Comparison of ENCODE assay signal across 8 cellular contexts in the genomic region with DNA sequence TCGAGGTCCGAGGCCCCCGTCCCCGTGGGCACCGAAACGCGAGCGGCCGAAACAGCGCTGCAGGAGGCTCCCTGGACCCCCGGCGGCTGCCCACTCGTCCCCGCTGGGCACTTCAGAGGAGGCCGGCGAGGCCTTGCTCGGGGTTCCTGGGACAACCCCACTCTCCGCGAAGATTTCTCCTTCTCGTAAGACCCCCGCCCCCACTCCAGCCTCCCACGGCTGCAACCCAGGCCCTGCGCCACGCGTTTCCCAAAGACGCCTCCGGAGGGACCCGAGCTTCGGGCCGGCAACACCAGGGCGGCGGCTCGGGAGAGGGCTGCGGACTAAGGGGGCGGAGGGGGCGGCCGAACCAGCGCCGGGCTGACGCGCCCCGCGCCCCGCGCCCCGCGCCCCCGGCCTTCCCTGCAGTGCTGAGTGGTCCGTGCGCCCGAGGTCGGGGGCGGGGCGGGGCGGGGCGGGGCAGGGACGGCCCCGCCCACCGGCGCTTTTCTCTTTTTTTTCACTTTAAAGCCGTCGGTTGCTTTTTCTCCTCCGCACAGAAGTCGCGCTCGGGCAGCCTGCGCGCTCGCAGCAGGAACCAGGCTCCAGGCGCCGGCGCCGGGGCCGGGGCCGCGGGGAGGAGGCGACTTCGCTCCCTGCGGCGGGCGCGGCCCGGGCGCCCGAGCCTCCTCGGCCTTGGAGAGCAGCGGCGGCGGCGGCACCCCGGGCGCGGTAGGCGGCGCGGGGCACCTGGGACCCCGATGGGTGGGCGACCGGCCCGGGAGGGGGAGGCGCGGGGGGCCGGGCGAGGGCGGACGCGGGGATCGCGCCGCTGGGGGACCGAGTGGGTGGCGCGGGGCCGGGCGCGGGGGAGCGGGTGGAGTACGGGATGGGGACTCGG. TPM values are rescaled to one million over a fixed set of nuclear protein-coding genes. Genes with fewer than 3 reads are reported as not detected.
DNase-seq lines count a peak whose midpoint lies in the region; ATAC-seq and TF ChIP-seq lines count a peak whose summit lies in the region.

A gene (plus strand): TSS at position 534 of the 880 bp plus-strand sequence. CDS start 62,998 bp downstream, outside the sequence.

- no peaks in the 10 kb centered on the region for H3K4me1 ChIP-seq in HUES64 (ENCODE audit: insufficient read depth, low read length)
- no peaks in the 10 kb centered on the region for H3K4me1 ChIP-seq in cardiac muscle cell (ENCODE audit: low read depth)
- H3K4me1 ChIP-seq in ovary (ENCODE audit: insufficient read depth): peaks cover 13% of the 10 kb centered on the region

- H3K27ac ChIP-seq in HUES64 (ENCODE audit: low read depth, low read length) (no peak within 1 kb of the TSS), cardiac muscle cell (no peak within 1 kb of the TSS), ovary (peak within 1 kb of the TSS; percentile 51 to 90)

- H3K27me3 Mint-ChIP-seq in activated naive CD8-positive, alpha-beta T cell treated with anti-CD3 and anti-CD28 coated beads, Interleukin-2, amount 10 ng/mL, durations not matched to agents 7 days and 5 days: peaks cover 19% of the 10 kb centered on the region

- H3K27ac Mint-ChIP-seq in activated naive CD8-positive, alpha-beta T cell treated with anti-CD3 and anti-CD28 coated beads, Interleukin-2, amount 10 ng/mL, durations not matched to agents 7 days and 5 days: no peak within 1 kb of the TSS

- intact Hi-C loops in ovary (cut with DNase I): loop anchor here in 2 of 4 donors (5.0 to 10.0 kb wide), 4 partner anchors 80 to 190 kb away; no protein-coding TSS in a partner anchor

- H3K27me3 ChIP-seq in HUES64 (ENCODE audit: insufficient read depth, low read length) (peaks cover 22% of the 10 kb centered on the region), cardiac muscle cell (no peaks in the 10 kb centered on the region), ovary (no peaks in the 10 kb centered on the region)

- POLR2A ChIA-PET in activated naive CD8-positive, alpha-beta T cell treated with anti-CD3 and anti-CD28 coated beads, Interleukin-2, amount 10 ng/mL, durations not matched to agents 7 days and 5 days (lab: Charles Lee): interaction anchor here (0.9 kb wide), 1 partner anchor 9 kb away, joined by 3 read pairs; no protein-coding TSS in a partner anchor

- no peaks in the 10 kb centered on the region for H3K36me3 Mint-ChIP-seq in activated naive CD8-positive, alpha-beta T cell treated with anti-CD3 and anti-CD28 coated beads, Interleukin-2, amount 10 ng/mL, durations not matched to agents 7 days and 5 days

- ATAC-seq in SK-N-SH treated with all-trans-retinoic acid at 6 μM for 48 hours (peak; percentile 67), GM19397 (IDR thresholded peaks at IDR 0.05; ENCODE audit: unreplicated experiment) (no peak)
- peak; percentile 69 for ATAC-seq in activated naive CD8-positive, alpha-beta T cell treated with anti-CD3 and anti-CD28 coated beads, Interleukin-2, amount 10 ng/mL, durations not matched to agents 7 days and 5 days (ENCODE audit: low read depth)

- peak within 1 kb of the TSS; percentile 44 for H3K4me3 Mint-ChIP-seq in activated naive CD8-positive, alpha-beta T cell treated with anti-CD3 and anti-CD28 coated beads, Interleukin-2, amount 10 ng/mL, durations not matched to agents 7 days and 5 days

- TF ChIP-seq CTCF in cardiac muscle cell (IDR thresholded peaks at IDR 0.05; ENCODE audit: low read depth, low read length) (no peak), ovary (IDR thresholded peaks at IDR 0.05) (no peak)

- H3K4me3 ChIP-seq in GM08714 (ENCODE audit: low read length): peak within 1 kb of the TSS; percentile 69
- H3K4me3 ChIP-seq in HUES64 (ENCODE audit: low read length): peak within 1 kb of the TSS; percentile 51
- peak within 1 kb of the TSS; percentile 42 for H3K4me3 ChIP-seq in cardiac muscle cell
- peak within 1 kb of the TSS; percentile 75 for H3K4me3 ChIP-seq in ovary

- H3K36me3 ChIP-seq in HUES64 (ENCODE audit: insufficient read depth, low read length) (no peaks in the 10 kb centered on the region), cardiac muscle cell (no peaks in the 10 kb centered on the region), ovary (no peaks in the 10 kb centered on the region)

- DNase-seq in activated naive CD8-positive, alpha-beta T cell treated with anti-CD3 and anti-CD28 coated beads, Interleukin-2, amount 10 ng/mL, durations not matched to agents 7 days and 5 days: peak; percentile 64
- DNase-seq in cardiac muscle cell (ENCODE audit: low read depth in 1 of 2, low spot score in 1 of 2): peak; percentile 87 to 88
- peak; percentile 76 to 85 (median 83) for DNase-seq in ovary
- peak; percentile 80 for DNase-seq in ureter (ENCODE audit: low spot score)

- 2% methylated on average over 118 of the region's 119 CpGs for WGBS in HUES64
- 1% methylated on average over 52 to 118 of the region's 119 CpGs for WGBS in ovary, 3 donors

- H3K4me1 Mint-ChIP-seq in activated naive CD8-positive, alpha-beta T cell treated with anti-CD3 and anti-CD28 coated beads, Interleukin-2, amount 10 ng/mL, durations not matched to agents 7 days and 5 days: peaks cover 2% of the 10 kb centered on the region

- no peak for TF ChIP-seq EP300 in ovary (IDR thresholded peaks at IDR 0.05)

- peak; percentile 74 for TF ChIP-seq POLR2A in ovary (IDR thresholded peaks at IDR 0.05)

- peaks cover 10% of the 10 kb centered on the region; the same call in 1 of the 2 replicates for H3K9me3 ChIP-seq in HUES64 (ENCODE audit: insufficient read depth, low read depth, low read length)
- no peaks in the 10 kb centered on the region for H3K9me3 ChIP-seq in cardiac muscle cell (ENCODE audit: low read depth)
- no peaks in the 10 kb centered on the region for H3K9me3 ChIP-seq in ovary

- peaks cover 3% of the 10 kb centered on the region for H3K9me3 Mint-ChIP-seq in activated naive CD8-positive, alpha-beta T cell treated with anti-CD3 and anti-CD28 coated beads, Interleukin-2, amount 10 ng/mL, durations not matched to agents 7 days and 5 days

- H3K9ac ChIP-seq in HUES64 (ENCODE audit: low read depth, low read length): no peak within 1 kb of the TSS

TF ChIP-seq in SK-N-SH treated with all-trans-retinoic acid at 6 μM for 48 hours, 23 proteins besides CTCF, POLR2A, EP300 and RAD21:
- TF ChIP-seq ZNF70 (CRISPR knock-in tag; IDR thresholded peaks at IDR 0.05) (no peak), OSR1 (CRISPR knock-in tag; IDR thresholded peaks at IDR 0.05) (no peak)
- TF ChIP-seq, protein P1, sequence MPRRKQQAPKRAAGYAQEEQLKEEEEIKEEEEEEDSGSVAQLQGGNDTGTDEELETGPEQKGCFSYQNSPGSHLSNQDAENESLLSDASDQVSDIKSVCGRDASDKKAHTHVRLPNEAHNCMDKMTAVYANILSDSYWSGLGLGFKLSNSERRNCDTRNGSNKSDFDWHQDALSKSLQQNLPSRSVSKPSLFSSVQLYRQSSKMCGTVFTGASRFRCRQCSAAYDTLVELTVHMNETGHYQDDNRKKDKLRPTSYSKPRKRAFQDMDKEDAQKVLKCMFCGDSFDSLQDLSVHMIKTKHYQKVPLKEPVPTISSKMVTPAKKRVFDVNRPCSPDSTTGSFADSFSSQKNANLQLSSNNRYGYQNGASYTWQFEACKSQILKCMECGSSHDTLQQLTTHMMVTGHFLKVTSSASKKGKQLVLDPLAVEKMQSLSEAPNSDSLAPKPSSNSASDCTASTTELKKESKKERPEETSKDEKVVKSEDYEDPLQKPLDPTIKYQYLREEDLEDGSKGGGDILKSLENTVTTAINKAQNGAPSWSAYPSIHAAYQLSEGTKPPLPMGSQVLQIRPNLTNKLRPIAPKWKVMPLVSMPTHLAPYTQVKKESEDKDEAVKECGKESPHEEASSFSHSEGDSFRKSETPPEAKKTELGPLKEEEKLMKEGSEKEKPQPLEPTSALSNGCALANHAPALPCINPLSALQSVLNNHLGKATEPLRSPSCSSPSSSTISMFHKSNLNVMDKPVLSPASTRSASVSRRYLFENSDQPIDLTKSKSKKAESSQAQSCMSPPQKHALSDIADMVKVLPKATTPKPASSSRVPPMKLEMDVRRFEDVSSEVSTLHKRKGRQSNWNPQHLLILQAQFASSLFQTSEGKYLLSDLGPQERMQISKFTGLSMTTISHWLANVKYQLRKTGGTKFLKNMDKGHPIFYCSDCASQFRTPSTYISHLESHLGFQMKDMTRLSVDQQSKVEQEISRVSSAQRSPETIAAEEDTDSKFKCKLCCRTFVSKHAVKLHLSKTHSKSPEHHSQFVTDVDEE (CRISPR knock-in tag; IDR thresholded peaks at IDR 0.05): no peak
TF ChIP-seq in SK-N-SH treated with all-trans-retinoic acid at 6 μM for 48 hours: peak in this region for 0.

RNA-seq across cellular contexts. Expression of the gene that starts here (rescaled TPM):
- polyA plus RNA-seq in HUES64 (2013, experiment 1 of 2): 2.1 TPM
- 3.3 TPM for polyA plus RNA-seq in HUES64 (2013, experiment 2 of 2)
- 1 to 10 TPM; 1.6 TPM for total RNA-seq in activated naive CD8-positive, alpha-beta T cell treated with anti-CD3 and anti-CD28 coated beads, Interleukin-2, amount 10 ng/mL, durations not matched to agents 7 days and 5 days
- total RNA-seq in cardiac muscle cell (2.7 and 5.4 TPM in 2 replicates), ovary (10 to 100 TPM; 20.6 to 69.6 (median 34.4) TPM), ureter (15.1 TPM)
- polyA plus RNA-seq in cardiac muscle cell (3.2 and 4.6 TPM in 2 replicates), ovary (10 to 100 TPM; 20.4 to 35.2 TPM)

Comparison
In these comparisons a context has a peak if more than half of its experiments do, and no peak if none do; other contexts are left out.
1. H3K27ac ChIP-seq: peak in ovary (2 of 2); none in HUES64 (single experiment) and cardiac muscle cell (single experiment).
2. Peak in every context shown above with its lines, with median percentiles within 50 percentile points of each other: H3K4me3 ChIP-seq and DNase-seq.